Comparison of ENCODE assay signal across 17 cellular contexts in genomic region chr4:114100288-114101031, GRCh38.
DNase-seq lines count a peak whose midpoint lies in the region; ATAC-seq and TF ChIP-seq lines count a peak whose summit lies in the region.
"Had no signal": no experiment of that assay in that cellular context is flagged by ENCODE, and none has a peak within 500 bp of the region (broad histone marks: within the 10 kb centered on the region; RNA-seq: fewer than 3 reads in every experiment).

No MANE protein-coding gene starts in this region.

- no peak for TF ChIP-seq CTCF in A673 (conservative IDR thresholded peaks at IDR 0.05; ENCODE audit: low read depth, low read length)
- no peak for TF ChIP-seq CTCF in LNCaP clone FGC (IDR thresholded peaks at IDR 0.05; ENCODE audit: control insufficient read depth, extremely low read depth, insufficient read depth)
- TF ChIP-seq CTCF in VCaP (conservative IDR thresholded peaks at IDR 0.05), result no peak
- no peak for TF ChIP-seq CTCF in mucosa of descending colon (IDR thresholded peaks at IDR 0.05)

- no peaks in the 10 kb centered on the region for H3K9me3 ChIP-seq in A673 (ENCODE audit: low read depth, low read length, poor library complexity, severe bottlenecking)
- no peaks in the 10 kb centered on the region for H3K9me3 ChIP-seq in mucosa of descending colon
- H3K9me3 ChIP-seq: BLaER1 treated with 17β-estradiol and CSF1 and Interleukin-3, amounts not matched to agents 10 nM and 100 nM had no signal

- intact Hi-C loops in A673 (cut with micrococcal nuclease; ENCODE audit: unreplicated experiment) (no loop called here), mucosa of descending colon (cut with DNase I, micrococcal nuclease) (no loop called here)

- H3K27ac ChIP-seq in A673 (ENCODE audit: low read depth, low read length, poor library complexity, severe bottlenecking) (no peak overlapping the region), VCaP (peak overlapping the region; percentile 37; the same call in 1 of the 2 replicates)
- H3K27ac ChIP-seq: BLaER1 treated with 17β-estradiol and CSF1 and Interleukin-3, amounts not matched to agents 10 nM and 100 nM; HL-60 had no signal

- H3K4me1 ChIP-seq in A673 (ENCODE audit: insufficient read depth, low read length, poor library complexity, severe bottlenecking) (peaks cover 22% of the 10 kb centered on the region), mucosa of descending colon (ENCODE audit: low read depth) (no peaks in the 10 kb centered on the region)
- H3K4me1 ChIP-seq: BLaER1 treated with 17β-estradiol and CSF1 and Interleukin-3, amounts not matched to agents 10 nM and 100 nM had no signal

- H3K4me3 ChIP-seq in A673 (ENCODE audit: low read depth, low read length, poor library complexity, severe bottlenecking) (no peak overlapping the region), LNCaP clone FGC (ENCODE audit: low read depth, low read length) (no peak overlapping the region), mucosa of descending colon (no peak overlapping the region)
- H3K4me3 ChIP-seq: BLaER1 treated with 17β-estradiol and CSF1 and Interleukin-3, amounts not matched to agents 10 nM and 100 nM; GM12878; GM23338 had no signal

- H3K36me3 ChIP-seq in A673 (ENCODE audit: insufficient read depth, low read length, poor library complexity, severe bottlenecking) (no peaks in the 10 kb centered on the region), mucosa of descending colon (ENCODE audit: low read depth) (no peaks in the 10 kb centered on the region)
- H3K36me3 ChIP-seq: BLaER1 treated with 17β-estradiol and CSF1 and Interleukin-3, amounts not matched to agents 10 nM and 100 nM had no signal

- ATAC-seq in mucosa of descending colon (peak; percentile 63), HG02884 (IDR thresholded peaks at IDR 0.05; ENCODE audit: unreplicated experiment) (no peak), GM18520 (IDR thresholded peaks at IDR 0.05; ENCODE audit: unreplicated experiment) (no peak)
- ATAC-seq: GM12878, GM23338 had no signal

- POLR2A ChIA-PET in A673 (lab: Charles Lee; ENCODE audit: low non-redundant PET), result interaction anchor here (0.7 kb wide), 1 partner anchor 89 kb away, joined by 3 read pairs; no protein-coding TSS in a partner anchor

- H3K27me3 ChIP-seq in A673 (replicated peaks; ENCODE audit: insufficient read depth, low read depth, low read length, poor library complexity), result no peaks in the 10 kb centered on the region
- H3K27me3 ChIP-seq: BLaER1 treated with 17β-estradiol and CSF1 and Interleukin-3, amounts not matched to agents 10 nM and 100 nM had no signal

- no TSS peak for BruUV-seq in A673 (replicated peaks; lab: Mats Ljungman, UMichigan)

- CTCF ChIA-PET in A673 (lab: Charles Lee), result no interaction called here

- peak; percentile 36 for DNase-seq in A673 (ENCODE audit: low spot score)
- peak; percentile 65 for DNase-seq in LNCaP clone FGC (ENCODE audit: low read depth)
- DNase-seq in mucosa of descending colon, result no peak
- DNase-seq in islet precursor cell, result no peak
- no peak for DNase-seq in COLO668 (lab: John Stamatoyannopoulos, UW; ENCODE audit: unreplicated experiment)
- DNase-seq: 8988T; ACHN; CD4-positive, CD25-positive, alpha-beta regulatory T cell; DMS79; H7 had no signal

Comparison
In these comparisons a context has a peak if more than half of its experiments do, and no peak if none do; other contexts are left out.
1. DNase-seq: peak in A673 (single experiment) and LNCaP clone FGC (single experiment); none in mucosa of descending colon (0 of 3), islet precursor cell (single experiment) and COLO668 (single experiment).